Comparison of ENCODE assay signal across 19 cellular contexts in the genomic region with DNA sequence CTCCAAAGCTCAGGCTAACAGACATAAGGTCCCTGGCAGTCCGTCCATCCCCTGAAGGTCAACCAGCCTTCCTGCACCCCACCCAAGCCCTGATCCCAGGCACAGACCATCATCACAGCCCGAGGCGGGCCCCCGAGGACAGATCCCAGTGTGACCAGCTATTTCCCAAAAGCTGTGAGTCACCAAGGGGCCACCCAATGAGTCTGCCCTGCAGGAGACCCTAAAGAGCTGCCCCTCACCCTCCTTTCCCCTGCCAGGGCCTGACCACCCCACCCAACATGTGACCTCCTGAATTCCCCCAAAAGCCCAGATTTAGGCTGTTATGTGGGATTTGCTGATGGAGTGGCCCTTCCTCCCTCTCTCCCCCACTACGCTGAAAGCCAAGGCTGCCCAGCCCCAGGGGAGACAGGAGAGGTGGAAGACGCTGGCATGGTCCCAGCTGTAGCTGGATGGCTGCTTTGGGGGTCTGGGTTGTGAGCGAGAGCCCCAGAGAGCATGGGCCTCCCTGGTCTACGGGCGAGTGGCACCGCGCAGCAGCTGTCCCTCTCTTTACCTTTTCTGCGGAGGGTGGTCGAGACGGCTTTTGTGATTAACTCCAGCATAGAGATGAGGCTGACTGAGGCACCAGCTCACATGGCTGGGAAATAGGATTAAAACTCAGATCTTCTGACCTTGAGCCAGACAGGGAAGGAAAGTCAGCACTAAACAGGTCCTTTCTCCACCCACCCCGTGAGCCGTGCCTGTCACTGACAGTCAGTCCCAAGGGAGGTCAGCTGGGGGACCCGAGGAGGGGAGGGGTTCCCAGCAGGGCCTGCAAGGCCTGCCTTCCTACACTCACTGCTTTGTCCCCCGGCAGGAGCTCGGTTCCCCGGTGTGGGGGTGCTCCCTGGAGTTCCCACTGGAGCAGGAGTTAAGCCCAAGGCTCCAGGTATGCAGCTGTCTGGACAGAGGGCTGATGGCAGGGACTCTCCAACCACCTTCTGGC. TPM values are rescaled to one million over a fixed set of nuclear protein-coding genes. Genes with fewer than 3 reads are reported as not detected.
DNase-seq lines count a peak whose midpoint lies in the region; ATAC-seq and TF ChIP-seq lines count a peak whose summit lies in the region.
"Had no signal": no experiment of that assay in that cellular context is flagged by ENCODE, and none has a peak within 500 bp of the region (broad histone marks: within the 10 kb centered on the region; RNA-seq: fewer than 3 reads in every experiment).

No MANE protein-coding gene starts in this region.

- H3K36me3 ChIP-seq in BLaER1 (no peaks in the 10 kb centered on the region), esophagus muscularis mucosa (peaks cover 61 to 100% (median 92%) of the 10 kb centered on the region in 4 donors)

- H3K27ac ChIP-seq in BLaER1 (no peak overlapping the region), esophagus muscularis mucosa (replicated peaks in 1 of 4) (peak overlapping the region; percentile 36 to 59 (median 42))

- peak overlapping the region; percentile 43 for H3K4me2 ChIP-seq in BLaER1

- H3K36me3 Mint-ChIP-seq in osteocyte (ENCODE audit: unreplicated experiment) = no peaks in the 10 kb centered on the region
- H3K36me3 Mint-ChIP-seq: activated naive CD8-positive, alpha-beta T cell treated with anti-CD3 and anti-CD28 coated beads for 36 hours had no signal

- no peak for TF ChIP-seq POLR2A in esophagus muscularis mucosa (IDR thresholded peaks at IDR 0.05; ENCODE audit: low read depth)

- H3K9ac ChIP-seq in BLaER1 = no peak overlapping the region

- 92% methylated on average over 13 of the region's 20 CpGs for WGBS in esophagus muscularis mucosa

- no peak for ATAC-seq in HG03135 (IDR thresholded peaks at IDR 0.05; ENCODE audit: unreplicated experiment)
- ATAC-seq in HG03460 (IDR thresholded peaks at IDR 0.05; ENCODE audit: unreplicated experiment) = no peak
- ATAC-seq: HCT116, HepG2 had no signal

- peaks cover 5% of the 10 kb centered on the region for H3K27me3 Mint-ChIP-seq in osteocyte (ENCODE audit: unreplicated experiment)
- H3K27me3 Mint-ChIP-seq: activated naive CD8-positive, alpha-beta T cell treated with anti-CD3 and anti-CD28 coated beads for 36 hours; activated T-cell treated with anti-CD3 and anti-CD28 coated beads, Interleukin-2, amount 50 U/mL, for 24 hours; stimulated activated naive CD8-positive, alpha-beta T cell treated with anti-CD3 and anti-CD28 coated beads, Interleukin-15, Interleukin-2, amounts not matched to agents 100 ng/mL and 50 ng/mL, for 24 hours had no signal

- no peak overlapping the region for H3K4me3 Mint-ChIP-seq in osteocyte (ENCODE audit: unreplicated experiment)
- H3K4me3 Mint-ChIP-seq: activated naive CD8-positive, alpha-beta T cell treated with anti-CD3 and anti-CD28 coated beads for 36 hours; activated T-cell treated with anti-CD3 and anti-CD28 coated beads, Interleukin-2, amount 50 U/mL, for 24 hours; stimulated activated naive CD8-positive, alpha-beta T cell treated with anti-CD3 and anti-CD28 coated beads, Interleukin-15, Interleukin-2, amounts not matched to agents 100 ng/mL and 50 ng/mL, for 24 hours had no signal

- H3K27ac Mint-ChIP-seq in osteocyte (ENCODE audit: unreplicated experiment) = no peak overlapping the region
- H3K27ac Mint-ChIP-seq: activated naive CD8-positive, alpha-beta T cell treated with anti-CD3 and anti-CD28 coated beads for 36 hours; activated T-cell treated with anti-CD3 and anti-CD28 coated beads, Interleukin-2, amount 50 U/mL, for 24 hours; progenitor cell of endocrine pancreas; stimulated activated naive CD8-positive, alpha-beta T cell treated with anti-CD3 and anti-CD28 coated beads, Interleukin-15, Interleukin-2, amounts not matched to agents 100 ng/mL and 50 ng/mL, for 24 hours had no signal

- no peak for TF ChIP-seq EP300 in esophagus muscularis mucosa (IDR thresholded peaks at IDR 0.05)

- H3K4me3 ChIP-seq in BLaER1 (no peak overlapping the region), esophagus muscularis mucosa (no peak overlapping the region)

- H3K9me3 ChIP-seq in BLaER1 = no peaks in the 10 kb centered on the region; the same call in 1 of the 2 replicates
- H3K9me3 ChIP-seq in esophagus muscularis mucosa = no peaks in the 10 kb centered on the region

- no peaks in the 10 kb centered on the region for H3K9me3 Mint-ChIP-seq in osteocyte (ENCODE audit: unreplicated experiment)
- H3K9me3 Mint-ChIP-seq: activated naive CD8-positive, alpha-beta T cell treated with anti-CD3 and anti-CD28 coated beads for 36 hours; activated T-cell treated with anti-CD3 and anti-CD28 coated beads, Interleukin-2, amount 50 U/mL, for 24 hours; stimulated activated naive CD8-positive, alpha-beta T cell treated with anti-CD3 and anti-CD28 coated beads, Interleukin-15, Interleukin-2, amounts not matched to agents 100 ng/mL and 50 ng/mL, for 24 hours had no signal

- peaks cover 34% of the 10 kb centered on the region for H3K4me1 Mint-ChIP-seq in osteocyte (ENCODE audit: unreplicated experiment)
- H3K4me1 Mint-ChIP-seq: activated naive CD8-positive, alpha-beta T cell treated with anti-CD3 and anti-CD28 coated beads for 36 hours had no signal

- intact Hi-C loops in esophagus muscularis mucosa (cut with DNase I) (no loop called here), posterior vena cava (cut with DNase I) (no loop called here)

- H3K27me3 ChIP-seq in BLaER1 (no peaks in the 10 kb centered on the region), esophagus muscularis mucosa (no peaks in the 10 kb centered on the region)

- H3K4me1 ChIP-seq in BLaER1 (peaks cover 26% of the 10 kb centered on the region), esophagus muscularis mucosa (peaks cover 4 to 37% (median 28%) of the 10 kb centered on the region in 4 donors)

- H4K20me1 ChIP-seq in BLaER1 = no peaks in the 10 kb centered on the region

- TF ChIP-seq CTCF in esophagus muscularis mucosa (IDR thresholded peaks at IDR 0.05) (no peak), osteocyte (IDR thresholded peaks at IDR 0.05) (no peak)

- DNase-seq in NCI-H82 treated with DMSO at 0.1 percent for 48 hours (lab: John Stamatoyannopoulos, UW; ENCODE audit: unreplicated experiment) (peak; percentile 85), esophagus muscularis mucosa (ENCODE audit: extremely low spot score) (no peak), posterior vena cava (ENCODE audit: low spot score) (peak; percentile 81), osteocyte (ENCODE audit: extremely low spot score, unreplicated experiment) (no peak), DMS79 (lab: John Stamatoyannopoulos, UW) (no peak)
- DNase-seq: activated CD4-positive, alpha-beta T cell treated with anti-CD3 and anti-CD28 coated beads, Interleukin-2, amount 50 U/mL, for 4 hours; activated naive CD8-positive, alpha-beta T cell treated with anti-CD3 and anti-CD28 coated beads for 36 hours; activated T-cell treated with anti-CD3 and anti-CD28 coated beads, Interleukin-2, amount 50 U/mL, for 24 hours; cerebellar nuclear complex; MM.1S; T-helper 9 cell had no signal

RNA-seq across cellular contexts. Expression of gene ELN, which starts 16.7 kb away (rescaled TPM):
- total RNA-seq in esophagus muscularis mucosa = 100 to 1,000 TPM; 337 to 646 (median 447) TPM
- 100 to 1,000 TPM; 354 to 999 TPM for total RNA-seq in posterior vena cava
- total RNA-seq in osteocyte = 13.3 and 13.5 TPM in 2 replicates
- total RNA-seq: activated naive CD8-positive, alpha-beta T cell treated with anti-CD3 and anti-CD28 coated beads for 36 hours; kidney epithelial cell had no signal

RNA-seq across cellular contexts. Expression of gene LIMK1, which starts 38.9 kb away (rescaled TPM):
- 10 to 100 TPM in 3 of 4 donors, 1 to 10 TPM in 1; 10.0 to 19.3 (median 11.9) TPM for total RNA-seq in esophagus muscularis mucosa
- total RNA-seq in posterior vena cava = 10 to 100 TPM; 19.4 to 22.3 TPM
- total RNA-seq in osteocyte = 19.8 and 20.3 TPM in 2 replicates

Comparison
In these comparisons a context has a peak if more than half of its experiments do, and no peak if none do; other contexts are left out.
1. DNase-seq: peak in NCI-H82 treated with DMSO at 0.1 percent for 48 hours (single experiment) and posterior vena cava (single experiment); none in esophagus muscularis mucosa (single experiment), osteocyte (single experiment) and DMS79 (single experiment).
2. RNA of gene ELN, which starts 16.7 kb away (total RNA-seq): 354 to 999 TPM in posterior vena cava and 337 to 646 TPM in esophagus muscularis mucosa; 13.3 to 13.5 TPM in osteocyte; every median in the first group is over 10 times any median in the second.